1 cellular context compared by ENCODE assay signal in the genomic region with DNA sequence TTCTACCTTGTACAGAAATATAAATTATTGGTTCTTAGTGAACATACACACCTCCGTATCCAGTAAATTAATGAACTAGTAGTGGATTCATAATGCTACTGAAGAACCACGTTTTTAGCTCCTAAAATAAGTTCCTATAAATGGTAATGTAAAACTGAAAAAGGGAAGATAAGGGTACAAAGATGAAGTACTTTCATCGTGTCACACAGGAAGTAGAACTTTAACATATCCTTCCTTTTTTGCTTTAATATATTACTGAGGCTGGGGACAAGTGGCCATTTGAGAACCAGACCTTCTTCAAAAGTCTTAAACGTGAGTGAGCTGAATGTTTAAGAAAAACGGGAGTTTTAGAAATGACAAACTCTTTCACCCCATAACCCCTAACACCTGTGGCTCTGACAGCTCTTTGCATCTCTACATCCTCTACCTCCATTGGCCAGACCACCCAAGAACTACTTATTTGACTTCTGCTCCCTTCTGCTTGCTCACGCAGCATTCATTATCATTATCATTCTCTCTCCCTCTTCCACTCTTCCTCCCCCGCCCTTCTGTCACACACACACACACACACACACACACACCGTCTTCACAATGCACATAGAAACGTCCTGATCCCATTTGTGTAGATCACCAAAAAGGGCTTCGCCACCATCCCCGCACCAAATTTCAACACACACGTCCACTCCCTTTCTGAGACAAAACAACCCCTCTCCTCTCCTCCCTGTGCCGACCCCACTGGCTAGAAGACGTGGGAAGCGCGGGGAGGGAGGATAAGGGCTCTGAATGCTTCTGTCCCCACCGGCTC.
TF ChIP-seq lines count a peak whose summit lies in the region.

No MANE protein-coding gene starts in this region.

TF ChIP-seq in endothelial cell of umbilical vein, 7 proteins besides CTCF, POLR2A, EP300 and RAD21:
- TF ChIP-seq FOS (IDR thresholded peaks at IDR 0.05; ENCODE audit: borderline replicate concordance, insufficient read depth, low read length) (no peak), POLR2AphosphoS5 (IDR thresholded peaks at IDR 0.05; ENCODE audit: insufficient read depth, low read depth, low read length) (no peak), MYC (IDR thresholded peaks at IDR 0.05; ENCODE audit: low read depth, low read length) (no peak), JUN (IDR thresholded peaks at IDR 0.05; ENCODE audit: borderline replicate concordance, insufficient read depth, insufficient read length, low read depth) (no peak)
- TF ChIP-seq, protein P1, sequence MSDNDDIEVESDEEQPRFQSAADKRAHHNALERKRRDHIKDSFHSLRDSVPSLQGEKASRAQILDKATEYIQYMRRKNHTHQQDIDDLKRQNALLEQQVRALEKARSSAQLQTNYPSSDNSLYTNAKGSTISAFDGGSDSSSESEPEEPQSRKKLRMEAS (IDR thresholded peaks at IDR 0.05; ENCODE audit: insufficient read depth, insufficient read length) = no peak
